ENCODE assay signal across 2 cellular contexts in genomic region chr2:209970271-209970670, GRCh38.
TF ChIP-seq lines count a peak whose summit lies in the region.

No MANE protein-coding gene starts in this region.

TF ChIP-seq in IMR-90, 13 proteins besides CTCF, POLR2A, EP300 and RAD21:
- TF ChIP-seq RFX5 (IDR thresholded peaks at IDR 0.05; ENCODE audit: low read depth, low read length) (no peak), CEBPB (IDR thresholded peaks at IDR 0.05; ENCODE audit: low read depth, low read length) (no peak), RCOR1 (IDR thresholded peaks at IDR 0.05; ENCODE audit: insufficient replicate concordance, low read length) (no peak)

TF ChIP-seq in HepG2, 621 proteins besides CTCF, POLR2A, EP300 and RAD21:
- TF ChIP-seq NONO (IDR thresholded peaks at IDR 0.05) = no peak
- TF ChIP-seq NONO (CRISPR knock-in tag; conservative IDR thresholded peaks at IDR 0.05) = no peak
- no peak for TF ChIP-seq JUND (CRISPR knock-in tag; IDR thresholded peaks at IDR 0.05)
- TF ChIP-seq ZBTB8A (CRISPR knock-in tag; IDR thresholded peaks at IDR 0.05; ENCODE audit: borderline replicate concordance, low read depth) = no peak
- TF ChIP-seq ZNF230 (CRISPR knock-in tag; IDR thresholded peaks at IDR 0.05) = no peak
- no peak for TF ChIP-seq ZNF563 (CRISPR knock-in tag; IDR thresholded peaks at IDR 0.05)
- TF ChIP-seq MEIS2 (CRISPR knock-in tag; IDR thresholded peaks at IDR 0.05) = no peak
- TF ChIP-seq CEBPB (IDR thresholded peaks at IDR 0.05; ENCODE audit: borderline replicate concordance, low read depth, low read length) = peak; percentile 75
- TF ChIP-seq ZSCAN9 (CRISPR knock-in tag; IDR thresholded peaks at IDR 0.05; ENCODE audit: borderline replicate concordance) = no peak
- TF ChIP-seq SOX13 (IDR thresholded peaks at IDR 0.05) = no peak
- peak in 1 of 2 experiments; percentile 65; a peak in 2 of 4 replicates for TF ChIP-seq SOX13 (CRISPR knock-in tag; conservative IDR thresholded peaks at IDR 0.05 in 1 of 2, IDR thresholded peaks at IDR 0.05 in 1 of 2)
- no peak for TF ChIP-seq KMT2B (CRISPR knock-in tag; IDR thresholded peaks at IDR 0.05)
- no peak for TF ChIP-seq MIXL1 (CRISPR knock-in tag; IDR thresholded peaks at IDR 0.05)
- no peak for TF ChIP-seq JDP2 (CRISPR knock-in tag; IDR thresholded peaks at IDR 0.05; ENCODE audit: borderline replicate concordance)
- TF ChIP-seq FOXA1 (IDR thresholded peaks at IDR 0.05) = no peak
- peak; percentile 46; the same call in 1 of the 2 replicates for TF ChIP-seq FOXA1 (CRISPR knock-in tag; IDR thresholded peaks at IDR 0.05)
- TF ChIP-seq TEAD3 (CRISPR knock-in tag; optimal IDR thresholded peaks at IDR 0.05; ENCODE audit: borderline replicate concordance) = peak; percentile 53
- TF ChIP-seq SOX5 (CRISPR knock-in tag; IDR thresholded peaks at IDR 0.05; ENCODE audit: borderline replicate concordance) = peak; percentile 30; the same call in 1 of the 2 replicates
- TF ChIP-seq ZNF333 (CRISPR knock-in tag; IDR thresholded peaks at IDR 0.05; ENCODE audit: borderline replicate concordance) = no peak
- no peak for TF ChIP-seq HNF4G (IDR thresholded peaks at IDR 0.05; ENCODE audit: borderline replicate concordance, low read depth, low read length)
- TF ChIP-seq HNF4G (CRISPR knock-in tag; IDR thresholded peaks at IDR 0.05; ENCODE audit: borderline replicate concordance, low read depth) = no peak
- no peak for TF ChIP-seq ZGPAT (CRISPR knock-in tag; IDR thresholded peaks at IDR 0.05)
- TF ChIP-seq ZMYM2 (CRISPR knock-in tag; IDR thresholded peaks at IDR 0.05) = no peak
- TF ChIP-seq ZNF18 (CRISPR knock-in tag; IDR thresholded peaks at IDR 0.05; ENCODE audit: insufficient replicate concordance) = no peak
- no peak for TF ChIP-seq TMF1 (CRISPR knock-in tag; IDR thresholded peaks at IDR 0.05; ENCODE audit: low read depth)
- peak; percentile 40; the same call in 1 of the 2 replicates for TF ChIP-seq CEBPG (CRISPR knock-in tag; IDR thresholded peaks at IDR 0.05)
